ENCODE assay signal across 9 cellular contexts in genomic region chr14:75070383-75070782, GRCh38. TPM values are rescaled to one million over a fixed set of nuclear protein-coding genes. Genes with fewer than 3 reads are reported as not detected.
A peak's percentile ranks its signal among the peaks of the same experiment; 100 is the strongest.
DNase-seq lines count a peak whose midpoint lies in the region; ATAC-seq and TF ChIP-seq lines count a peak whose summit lies in the region.
"Had no signal": no experiment of that assay in that cellular context is flagged by ENCODE, and none has a peak within 500 bp of the region (broad histone marks: within the 10 kb centered on the region; RNA-seq: fewer than 3 reads in every experiment).

No MANE protein-coding gene starts in this region.

- H3K27ac Mint-ChIP-seq in activated CD8-positive, alpha-beta T cell treated with anti-CD3 and anti-CD28 coated beads for 36 hours = no peak overlapping the region

- H3K27me3 ChIP-seq in OCI-LY1 (ENCODE audit: insufficient read depth, low read length) (no peaks in the 10 kb centered on the region), right cardiac atrium (ENCODE audit: control insufficient read depth, insufficient read depth) (no peaks in the 10 kb centered on the region), rectal smooth muscle tissue (ENCODE audit: control insufficient read depth, insufficient read depth, low read length) (no peaks in the 10 kb centered on the region), HAP-1 (ENCODE audit: low read depth) (no peaks in the 10 kb centered on the region)
- H3K27me3 ChIP-seq: brain microvascular endothelial cell had no signal

- no peak for TF ChIP-seq CTCF in OCI-LY1 (IDR thresholded peaks at IDR 0.05; ENCODE audit: low read length)
- TF ChIP-seq CTCF in activated CD8-positive, alpha-beta T cell treated with anti-CD3 and anti-CD28 coated beads for 36 hours (IDR thresholded peaks at IDR 0.05) = no peak

- H3K4me3 Mint-ChIP-seq in activated CD8-positive, alpha-beta T cell treated with anti-CD3 and anti-CD28 coated beads for 36 hours = no peak overlapping the region

- intact Hi-C loops in right cardiac atrium (cut with DNase I) = loop anchor here in 1 of 4 donors (10.0 kb wide), 1 partner anchor 56 kb away; no protein-coding TSS in a partner anchor
- intact Hi-C loops in activated CD8-positive, alpha-beta T cell treated with anti-CD3 and anti-CD28 coated beads for 36 hours (cut with micrococcal nuclease) = no loop called here

- WGBS in right cardiac atrium = 68% methylated on average over 9 of the region's 9 CpGs

- in situ Hi-C loops in HAP-1 (cut with MboI; ENCODE audit: low sequenced_read_pairs) = no loop called here

- peak overlapping the region; percentile 98 for H3K4me2 ChIP-seq in OCI-LY1 (ENCODE audit: low read length)

- no peaks in the 10 kb centered on the region for H3K9me2 ChIP-seq in OCI-LY1 (ENCODE audit: low read depth, low read length)

- H3K4me1 Mint-ChIP-seq in activated CD8-positive, alpha-beta T cell treated with anti-CD3 and anti-CD28 coated beads for 36 hours (ENCODE audit: low read depth) = peaks cover 2% of the 10 kb centered on the region

- no peaks in the 10 kb centered on the region for H3K9me3 Mint-ChIP-seq in activated CD8-positive, alpha-beta T cell treated with anti-CD3 and anti-CD28 coated beads for 36 hours

- no peak overlapping the region for H3K27ac ChIP-seq in OCI-LY1 (ENCODE audit: low read depth, low read length, poor library complexity, severe bottlenecking)
- H3K27ac ChIP-seq in right cardiac atrium (ENCODE audit: low read length) = peak overlapping the region; percentile 84
- H3K27ac ChIP-seq in rectal smooth muscle tissue (ENCODE audit: low read depth, low read length) = peak overlapping the region; percentile 97

- no peaks in the 10 kb centered on the region for H3K36me3 ChIP-seq in OCI-LY1 (ENCODE audit: insufficient read depth, low read length)
- H3K36me3 ChIP-seq in rectal smooth muscle tissue (ENCODE audit: control insufficient read depth, insufficient read depth, low read length) = no peaks in the 10 kb centered on the region
- H3K36me3 ChIP-seq in HAP-1 (replicated peaks) = no peaks in the 10 kb centered on the region
- H3K36me3 ChIP-seq: brain microvascular endothelial cell had no signal

- POLR2A ChIA-PET in activated CD8-positive, alpha-beta T cell treated with anti-CD3 and anti-CD28 coated beads for 36 hours (lab: Charles Lee) = interaction anchor here (0.5 kb wide), 1 partner anchor 14 kb away, joined by 3 read pairs; no protein-coding TSS in a partner anchor

- H3K79me2 ChIP-seq in OCI-LY1 (ENCODE audit: insufficient read depth, low read length) = no peaks in the 10 kb centered on the region

- H3K36me3 Mint-ChIP-seq in activated CD8-positive, alpha-beta T cell treated with anti-CD3 and anti-CD28 coated beads for 36 hours (ENCODE audit: low read depth) = no peaks in the 10 kb centered on the region

- H3K9ac ChIP-seq in OCI-LY1 (ENCODE audit: low read length) = peak overlapping the region; percentile 81; the same call in 1 of the 2 replicates
- H3K9ac ChIP-seq in rectal smooth muscle tissue (ENCODE audit: low read length) = peak overlapping the region; percentile 19

- H3F3A ChIP-seq in OCI-LY1 (ENCODE audit: insufficient read depth, low read length) = no peaks in the 10 kb centered on the region

- peaks cover 29% of the 10 kb centered on the region for H3K4me1 ChIP-seq in OCI-LY1 (ENCODE audit: insufficient read depth, low read length, severe bottlenecking)
- H3K4me1 ChIP-seq in right cardiac atrium (ENCODE audit: control insufficient read depth, insufficient read depth, low read length) = peaks cover 4% of the 10 kb centered on the region
- H3K4me1 ChIP-seq in rectal smooth muscle tissue (ENCODE audit: control insufficient read depth, insufficient read depth, low read length) = peaks cover 15% of the 10 kb centered on the region
- no peaks in the 10 kb centered on the region for H3K4me1 ChIP-seq in HAP-1

- H4K20me1 ChIP-seq in OCI-LY1 (ENCODE audit: insufficient read depth, low read length) = no peaks in the 10 kb centered on the region

- no peak overlapping the region for H2AFZ ChIP-seq in OCI-LY1 (ENCODE audit: low read length)

- H3K4me3 ChIP-seq in OCI-LY1 (ENCODE audit: low read depth, low read length, poor library complexity, severe bottlenecking) (peak overlapping the region; percentile 74), right cardiac atrium (ENCODE audit: low read length) (no peak overlapping the region), rectal smooth muscle tissue (ENCODE audit: low read length) (peak overlapping the region; percentile 73), HAP-1 (no peak overlapping the region)

- CTCF ChIA-PET in activated CD8-positive, alpha-beta T cell treated with anti-CD3 and anti-CD28 coated beads for 36 hours (lab: Charles Lee) = interaction anchor here (1.3 kb wide), 1 partner anchor 164 kb away, joined by 6 read pairs; no protein-coding TSS in a partner anchor

- H3K27me3 Mint-ChIP-seq in activated CD8-positive, alpha-beta T cell treated with anti-CD3 and anti-CD28 coated beads for 36 hours = no peaks in the 10 kb centered on the region

- ATAC-seq in right cardiac atrium = no peak
- ATAC-seq in activated CD8-positive, alpha-beta T cell treated with anti-CD3 and anti-CD28 coated beads for 36 hours = no peak

- DNase-seq in CD1c-positive myeloid dendritic cell (ENCODE audit: extremely low spot score) = peak; percentile 46
- DNase-seq in right cardiac atrium = peak in 1 of 3 donors; percentile 57
- no peak for DNase-seq in amniotic stem cell (lab: John Stamatoyannopoulos, UW)
- no peak for DNase-seq in activated CD8-positive, alpha-beta T cell treated with anti-CD3 and anti-CD28 coated beads for 36 hours
- DNase-seq in HAP-1 (ENCODE audit: low spot score in 2 of 2) = no peak
- no peak for DNase-seq in HCEC 1CT
- DNase-seq: brain microvascular endothelial cell had no signal

- no peaks in the 10 kb centered on the region for H3K9me3 ChIP-seq in OCI-LY1 (ENCODE audit: low read length)
- H3K9me3 ChIP-seq in right cardiac atrium (ENCODE audit: control insufficient read depth, low read length) = no peaks in the 10 kb centered on the region
- H3K9me3 ChIP-seq in HAP-1 = no peaks in the 10 kb centered on the region

RNA-seq across cellular contexts. Expression of gene ZC2HC1C, which starts 0.9 kb away (rescaled TPM):
- 10 to 100 TPM in 1 of 4 donors, 1 to 10 TPM in 3; 6.9 to 10.8 (median 9.1) TPM for total RNA-seq in right cardiac atrium
- polyA plus RNA-seq in right cardiac atrium = 8.4 TPM
- under 1 TPM; 0.41 to 0.45 TPM for total RNA-seq in activated CD8-positive, alpha-beta T cell treated with anti-CD3 and anti-CD28 coated beads for 36 hours

RNA-seq across cellular contexts. Expression of gene ACYP1, which starts 6.6 kb away (rescaled TPM):
- total RNA-seq in right cardiac atrium = 10 to 100 TPM; 10.2 to 14.2 (median 11.5) TPM
- 24.0 TPM for polyA plus RNA-seq in right cardiac atrium
- 10 to 100 TPM; 33.9 to 38.6 TPM for total RNA-seq in activated CD8-positive, alpha-beta T cell treated with anti-CD3 and anti-CD28 coated beads for 36 hours

RNA-seq across cellular contexts. Expression of gene MLH3, which starts 19.1 kb away (rescaled TPM):
- total RNA-seq in right cardiac atrium = 10 to 100 TPM; 23.2 to 27.7 (median 25.1) TPM
- 12.5 TPM for polyA plus RNA-seq in right cardiac atrium
- total RNA-seq in activated CD8-positive, alpha-beta T cell treated with anti-CD3 and anti-CD28 coated beads for 36 hours = 10 to 100 TPM; 26.8 to 29.0 TPM

RNA-seq across cellular contexts. Expression of gene NEK9, which starts 56.5 kb away (rescaled TPM):
- total RNA-seq in right cardiac atrium = 100 to 1,000 TPM; 112 to 129 (median 123) TPM
- 48.5 TPM for polyA plus RNA-seq in right cardiac atrium
- total RNA-seq in activated CD8-positive, alpha-beta T cell treated with anti-CD3 and anti-CD28 coated beads for 36 hours = 10 to 100 TPM; 54.9 to 59.5 TPM

Comparison
In these comparisons a context has a peak if more than half of its experiments do, and no peak if none do; other contexts are left out.
1. H3K4me3 ChIP-seq: peak in OCI-LY1 (single experiment) and rectal smooth muscle tissue (single experiment); none in right cardiac atrium (single experiment) and HAP-1 (single experiment).
2. RNA of gene ZC2HC1C, which starts 0.9 kb away (total RNA-seq): 6.9 to 10.8 TPM in right cardiac atrium; 0.41 to 0.45 TPM in activated CD8-positive, alpha-beta T cell treated with anti-CD3 and anti-CD28 coated beads for 36 hours; every median in the first group is over 4 times any median in the second.